8 cellular contexts compared by ENCODE assay signal in genomic region chrX:12955882-12956703, GRCh38. TPM values are rescaled to one million over a fixed set of nuclear protein-coding genes. Genes with fewer than 3 reads are reported as not detected.
DNase-seq lines count a peak whose midpoint lies in the region; ATAC-seq and TF ChIP-seq lines count a peak whose summit lies in the region.

No MANE protein-coding gene starts in this region.

- H3K27ac ChIP-seq in PC-3 (ENCODE audit: low read length) = peak overlapping the region; percentile 70

- ATAC-seq in GM18511 (IDR thresholded peaks at IDR 0.05; ENCODE audit: unreplicated experiment) (peak; percentile 60), HG02938 (IDR thresholded peaks at IDR 0.05; ENCODE audit: unreplicated experiment) (peak; percentile 33), PC-3 (peak; percentile 62)

- CTCF ChIA-PET in PC-3 (lab: Charles Lee) = interaction anchor here (0.6 kb wide), 2 partner anchors 10 to 268 kb away, joined by 3 to 4 read pairs; no protein-coding TSS in a partner anchor

- peak overlapping the region; percentile 63 for H3K4me2 ChIP-seq in PC-3 (ENCODE audit: low read length)

- TF ChIP-seq CTCF in PC-3 (conservative IDR thresholded peaks at IDR 0.05; ENCODE audit: low read depth, low read length) = no peak

- H3K9me3 ChIP-seq in PC-3 (ENCODE audit: low read length) = no peaks in the 10 kb centered on the region

- H3K9ac ChIP-seq in PC-3 (ENCODE audit: low read length) = peak overlapping the region; percentile 17

- POLR2A ChIA-PET in PC-3 (lab: Charles Lee; ENCODE audit: unreplicated experiment) = interaction anchor here (0.6 kb wide), 2 partner anchors 20 to 22 kb away, joined by 3 to 7 read pairs; no protein-coding TSS in a partner anchor

- H3K4me3 ChIP-seq in PC-3 (ENCODE audit: low read length) (no peak overlapping the region), skeletal muscle cell (ENCODE audit: low read depth, low read length) (no peak overlapping the region)

- no peaks in the 10 kb centered on the region for H3F3A ChIP-seq in PC-3 (ENCODE audit: low read length, unreplicated experiment)

- no peaks in the 10 kb centered on the region for H3K9me2 ChIP-seq in PC-3 (replicated peaks; ENCODE audit: low read length)

- DNase-seq in PC-3 (peak; percentile 62), glomerular visceral epithelial cell (ENCODE audit: extremely low spot score) (peak; percentile 80), skeletal muscle cell (ENCODE audit: low read depth) (peak; percentile 67), NCI-H510A (lab: John Stamatoyannopoulos, UW) (no peak), NCI-H187 treated with DMSO at 0.1 percent for 48 hours (lab: John Stamatoyannopoulos, UW) (no peak)
- peak; percentile 58 for DNase-seq in activated T-helper 9 cell treated with anti-CD3 and anti-CD28 coated beads, Interleukin-2, amount 50 U/mL, for 16 hours (ENCODE audit: low read depth)

- H3K79me2 ChIP-seq in PC-3 (ENCODE audit: low read length) = no peaks in the 10 kb centered on the region

- intact Hi-C loops in PC-3 (cut with micrococcal nuclease) = no loop called here

- no peaks in the 10 kb centered on the region for H3K27me3 ChIP-seq in PC-3 (ENCODE audit: low read length)

- peaks cover 19% of the 10 kb centered on the region for H3K4me1 ChIP-seq in PC-3 (ENCODE audit: insufficient read depth, low read length)

- no peaks in the 10 kb centered on the region for H4K20me1 ChIP-seq in PC-3 (ENCODE audit: low read length)

- H2AFZ ChIP-seq in PC-3 (ENCODE audit: low read length) = peak overlapping the region; percentile 71

- TSS peak; percentile 87 for BruUV-seq in PC-3 (replicated peaks; lab: Mats Ljungman, UMichigan)

- no peaks in the 10 kb centered on the region for H3K36me3 ChIP-seq in PC-3 (ENCODE audit: low read depth, low read length)

RNA-seq across cellular contexts. Expression of gene TMSB4X, which starts 18.8 kb away (rescaled TPM):
- total RNA-seq in PC-3 (2014; rRNA removed) = 1,640 and 2,159 TPM in 2 replicates

RNA-seq across cellular contexts. Expression of gene TLR8, which starts 49.7 kb away (rescaled TPM):
- not detected in 2 replicates for total RNA-seq in PC-3 (2014; rRNA removed)

Comparison
In these comparisons a context has a peak if more than half of its experiments do, and no peak if none do; other contexts are left out.
1. DNase-seq: peak in PC-3 (single experiment), activated T-helper 9 cell treated with anti-CD3 and anti-CD28 coated beads, Interleukin-2, amount 50 U/mL, for 16 hours (single experiment), glomerular visceral epithelial cell (single experiment) and skeletal muscle cell (single experiment); none in NCI-H510A (single experiment) and NCI-H187 treated with DMSO at 0.1 percent for 48 hours (single experiment).
2. Peak in every context shown above with its lines, with median percentiles within 50 percentile points of each other: ATAC-seq.